In the genomic region with DNA sequence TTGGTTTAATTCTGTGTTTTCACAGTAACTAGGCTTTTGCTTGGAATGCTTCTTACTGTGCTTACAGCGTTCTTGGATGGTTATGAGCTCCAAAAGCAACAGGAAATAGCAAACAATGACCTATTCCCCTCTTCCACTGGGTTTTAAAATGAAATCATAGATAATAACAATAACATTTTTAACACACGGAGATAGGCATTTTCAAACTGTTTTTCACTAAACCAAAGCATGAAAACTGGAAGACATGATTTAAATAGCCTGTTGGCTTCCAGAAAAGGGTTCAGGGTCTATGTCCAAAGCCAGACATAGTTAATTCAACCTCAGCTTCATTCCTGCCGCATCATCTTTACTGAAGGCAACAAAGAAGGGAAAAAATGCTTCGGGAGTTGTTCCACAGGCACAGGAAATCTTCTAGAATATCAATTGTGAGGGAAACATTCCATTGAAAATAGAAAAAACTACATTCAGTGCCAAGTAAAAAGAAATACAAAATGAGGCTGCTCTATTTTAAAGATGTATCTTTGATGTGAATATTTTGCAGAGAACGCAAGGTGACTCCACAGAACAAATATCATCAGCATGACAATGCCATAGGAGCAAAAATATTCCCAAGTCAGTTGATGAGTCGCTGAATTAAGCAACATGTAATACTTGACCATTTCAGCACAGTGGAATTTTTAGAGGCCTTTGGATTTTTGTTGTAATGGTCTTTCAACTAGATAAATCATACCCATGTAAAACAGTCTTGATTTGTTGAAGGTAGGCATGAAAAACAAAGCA, we compare ENCODE assay signal across 12 cellular contexts.
DNase-seq lines count a peak whose midpoint lies in the region; ATAC-seq and TF ChIP-seq lines count a peak whose summit lies in the region.
"Had no signal": no experiment of that assay in that cellular context is flagged by ENCODE, and none has a peak within 500 bp of the region (broad histone marks: within the 10 kb centered on the region; RNA-seq: fewer than 3 reads in every experiment).

No MANE protein-coding gene starts in this region.

- whole genome bisulfite sequencing in psoas muscle, 3 donors, result 66 to 75% (median 71%) methylated on average over 6 of the region's 6 CpGs

- H3K4me1 ChIP-seq in adipocyte (ENCODE audit: control insufficient read depth, insufficient read depth, low read length) (peaks cover 70% of the 10 kb centered on the region), psoas muscle (no peaks in the 10 kb centered on the region)

- TF ChIP-seq CTCF in psoas muscle (IDR thresholded peaks at IDR 0.05), result no peak

- DNase-seq in AG08396 (ENCODE audit: low spot score) (peak; percentile 62), adipocyte (ENCODE audit: low read depth) (peak; percentile 83), fibroblast of the conjunctiva (ENCODE audit: low read depth) (peak; percentile 63), psoas muscle (no peak), NCI-H1092 (lab: John Stamatoyannopoulos, UW) (no peak), G401 (ENCODE audit: low spot score) (no peak), Ammon's horn (ENCODE audit: low spot score) (no peak)
- DNase-seq: activated B cell treated with CpG ODN at 0.5 μM for 24 hours; activated naive CD4-positive, alpha-beta T cell treated with Interleukin-2 at 50 U/mL for 16 hours; hypothalamus had no signal

- H3K4me3 ChIP-seq in adipocyte (ENCODE audit: low read length) (peak overlapping the region; percentile 49), psoas muscle (no peak overlapping the region)
- H3K4me3 ChIP-seq: GM12878 had no signal

- in situ Hi-C loops in G401 (cut with HindIII; ENCODE audit: low sequenced_read_pairs), result no loop called here

- ATAC-seq in psoas muscle, result no peak
- no peak for ATAC-seq in HG03439 (IDR thresholded peaks at IDR 0.05; ENCODE audit: unreplicated experiment)
- ATAC-seq: GM12878 had no signal

- H3K36me3 ChIP-seq in adipocyte (ENCODE audit: control insufficient read depth, insufficient read depth, low read length, severe bottlenecking) (peaks cover 69% of the 10 kb centered on the region), psoas muscle (ENCODE audit: insufficient read depth in 1 of 2, low read depth in 1 of 2) (peaks cover 2 to 21% of the 10 kb centered on the region in 2 donors)

- intact Hi-C loops in psoas muscle (cut with DNase I), result no loop called here

- H3K9ac ChIP-seq in adipocyte (ENCODE audit: low read length), result peak overlapping the region; percentile 84

- peak overlapping the region; percentile 63 for H3K27ac ChIP-seq in psoas muscle

- H3K27me3 ChIP-seq in adipocyte (replicated peaks; ENCODE audit: control insufficient read depth, insufficient read depth, low read length) (no peaks in the 10 kb centered on the region), psoas muscle (ENCODE audit: insufficient read depth in 3 of 3, low read length in 2 of 3) (peaks cover 0 to 1% (median 0%) of the 10 kb centered on the region in 3 donors)

- H3K9me3 ChIP-seq in adipocyte (ENCODE audit: control insufficient read depth, low read length), result no peaks in the 10 kb centered on the region
- H3K9me3 ChIP-seq in psoas muscle, result no peaks in the 10 kb centered on the region

Comparison
In these comparisons a context has a peak if more than half of its experiments do, and no peak if none do; other contexts are left out.
1. DNase-seq: peak in AG08396 (single experiment), adipocyte (single experiment) and fibroblast of the conjunctiva (single experiment); none in psoas muscle (0 of 2), NCI-H1092 (single experiment), G401 (single experiment) and Ammon's horn (single experiment).